In the genomic region with DNA sequence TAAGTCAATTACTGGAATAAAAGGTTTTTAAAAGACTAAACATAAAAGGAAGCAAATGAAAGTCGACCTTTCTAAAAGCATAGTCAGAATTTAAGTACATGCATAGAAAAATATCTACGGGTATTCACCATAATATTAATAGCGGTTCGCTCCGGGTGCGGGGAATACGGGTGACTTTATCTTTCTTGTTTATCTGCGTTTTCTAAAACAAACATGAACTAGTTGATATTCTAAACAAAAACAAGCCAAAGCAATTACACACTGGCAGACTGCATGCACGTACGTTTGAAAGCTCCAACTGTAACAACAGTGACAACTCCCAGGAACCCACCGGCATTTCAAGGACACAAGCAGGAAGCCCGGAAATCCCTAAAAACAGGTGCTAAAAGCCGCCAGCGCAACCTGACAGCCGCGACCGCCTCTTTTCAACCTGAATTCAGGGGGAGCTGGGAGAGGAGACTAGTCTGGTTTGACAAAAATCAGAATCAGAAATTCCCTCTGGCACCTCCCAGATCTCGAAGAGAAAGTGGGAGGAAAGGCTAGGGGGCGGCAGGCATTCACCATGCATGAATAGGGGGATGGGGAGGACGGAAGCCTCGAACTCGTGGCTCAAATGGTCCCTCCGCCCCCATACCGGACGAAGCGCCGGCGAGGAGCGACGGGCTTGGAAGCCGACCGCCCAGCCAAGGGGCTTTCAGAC, we compare ENCODE assay signal across 8 cellular contexts. TPM values are rescaled to one million over a fixed set of nuclear protein-coding genes. Genes with fewer than 3 reads are reported as not detected.
DNase-seq lines count a peak whose midpoint lies in the region; ATAC-seq and TF ChIP-seq lines count a peak whose summit lies in the region.

No MANE protein-coding gene starts in this region.

- no peaks in the 10 kb centered on the region for H3K27me3 ChIP-seq in gastrocnemius medialis

- no peak for TF ChIP-seq CTCF in gastrocnemius medialis (IDR thresholded peaks at IDR 0.05 in 4 of 5, conservative IDR thresholded peaks at IDR 0.05 in 1 of 5)

- peak overlapping the region; percentile 96 for H3K27ac Mint-ChIP-seq in activated T-helper 17 cell treated with anti-CD3 and anti-CD28 coated beads, Interleukin-2, amount 50 U/mL, for 72 hours

- in situ Hi-C loops in KBM-7 (cut with MboI; ENCODE audit: low pct_unique_long_range_greater_than_20kb, low sequenced_read_pairs) (no loop called here), gastrocnemius medialis (cut with MboI; ENCODE audit: low sequenced_read_pairs in 4 of 4) (no loop called here)

- ATAC-seq in GM21723 (IDR thresholded peaks at IDR 0.05; ENCODE audit: unreplicated experiment): peak; percentile 22
- no peak for ATAC-seq in activated T-helper 17 cell treated with anti-CD3 and anti-CD28 coated beads, Interleukin-2, amount 50 U/mL, for 72 hours (replicated peaks)
- ATAC-seq in left ventricle myocardium superior: peak; percentile 15
- ATAC-seq in gastrocnemius medialis: peak; percentile 15 to 23

- no peaks in the 10 kb centered on the region for H3K9me3 ChIP-seq in gastrocnemius medialis

- DNase-seq in DMS 273 (lab: John Stamatoyannopoulos, UW; ENCODE audit: unreplicated experiment) (peak; percentile 91), DMS 273 treated with DMSO at 0.1 percent for 48 hours (lab: John Stamatoyannopoulos, UW) (no peak), KBM-7 (peak; percentile 80), left ventricle myocardium superior (no peak), gastrocnemius medialis (peak in 1 of 2 donors; percentile 6), HPDE6-E6E7 (ENCODE audit: extremely low spot score) (no peak)

- no peaks in the 10 kb centered on the region for H3K27me3 Mint-ChIP-seq in activated T-helper 17 cell treated with anti-CD3 and anti-CD28 coated beads, Interleukin-2, amount 50 U/mL, for 72 hours

- H3K9me3 Mint-ChIP-seq in activated T-helper 17 cell treated with anti-CD3 and anti-CD28 coated beads, Interleukin-2, amount 50 U/mL, for 72 hours: no peaks in the 10 kb centered on the region

- TF ChIP-seq POLR2A in gastrocnemius medialis (IDR thresholded peaks at IDR 0.05): no peak

- H3K4me3 Mint-ChIP-seq in activated T-helper 17 cell treated with anti-CD3 and anti-CD28 coated beads, Interleukin-2, amount 50 U/mL, for 72 hours: peak overlapping the region; percentile 88

- peaks cover 17 to 34% of the 10 kb centered on the region in 2 donors for H3K4me1 ChIP-seq in gastrocnemius medialis

- intact Hi-C loops in left ventricle myocardium superior (cut with micrococcal nuclease): no loop called here
- intact Hi-C loops in gastrocnemius medialis (cut with DNase I; ENCODE audit: low total_unique reads): loop anchor here (1.0 kb wide), 1 partner anchor 92 kb away; the partner anchor contains the start of gene RARS1

- peaks cover 25% of the 10 kb centered on the region for H3K4me1 Mint-ChIP-seq in activated T-helper 17 cell treated with anti-CD3 and anti-CD28 coated beads, Interleukin-2, amount 50 U/mL, for 72 hours

- H3K36me3 Mint-ChIP-seq in activated T-helper 17 cell treated with anti-CD3 and anti-CD28 coated beads, Interleukin-2, amount 50 U/mL, for 72 hours (ENCODE audit: low read depth): peaks cover 22% of the 10 kb centered on the region

- H3K27ac ChIP-seq in gastrocnemius medialis: peak overlapping the region; percentile 95 to 99 (median 96)

- H3K36me3 ChIP-seq in gastrocnemius medialis: no peaks in the 10 kb centered on the region

- H3K4me3 ChIP-seq in gastrocnemius medialis: peak overlapping the region; percentile 82 to 100 (median 90)

RNA-seq across cellular contexts. Expression of gene PANK3, which starts 0.5 kb away (rescaled TPM):
- total RNA-seq in activated T-helper 17 cell treated with anti-CD3 and anti-CD28 coated beads, Interleukin-2, amount 50 U/mL, for 72 hours: 10 to 100 TPM; 38.2 to 42.0 TPM
- 24.4 TPM for total RNA-seq in left ventricle myocardium superior
- total RNA-seq in gastrocnemius medialis: 10 to 100 TPM; 14.5 to 23.5 (median 16.1) TPM

RNA-seq across cellular contexts. Expression of gene FBLL1, which starts 49.6 kb away (rescaled TPM):
- 1 to 10 TPM in 1 of 2 donors, not detected in 1; 1.1 TPM for total RNA-seq in activated T-helper 17 cell treated with anti-CD3 and anti-CD28 coated beads, Interleukin-2, amount 50 U/mL, for 72 hours
- total RNA-seq in left ventricle myocardium superior (not detected), gastrocnemius medialis (not detected)

Comparison
In these comparisons a context has a peak if more than half of its experiments do, and no peak if none do; other contexts are left out.
1. DNase-seq: peak in DMS 273 (single experiment) and KBM-7 (single experiment); none in DMS 273 treated with DMSO at 0.1 percent for 48 hours (single experiment), left ventricle myocardium superior (single experiment) and HPDE6-E6E7 (single experiment).